Comparison of ENCODE assay signal across 11 cellular contexts in genomic region chr1:53295746-53296722, GRCh38. TPM values are rescaled to one million over a fixed set of nuclear protein-coding genes. Genes with fewer than 3 reads are reported as not detected.
DNase-seq lines count a peak whose midpoint lies in the region; ATAC-seq and TF ChIP-seq lines count a peak whose summit lies in the region.
"Had no signal": no experiment of that assay in that cellular context is flagged by ENCODE, and none has a peak within 500 bp of the region (broad histone marks: within the 10 kb centered on the region; RNA-seq: fewer than 3 reads in every experiment).

No MANE protein-coding gene starts in this region.

- peak; percentile 25 for ATAC-seq in activated B cell treated with CpG ODN at 0.5 μM for 24 hours (ENCODE audit: low read depth)
- ATAC-seq: right cardiac atrium had no signal

- CTCF ChIA-PET in activated B cell treated with CpG ODN at 0.5 μM for 24 hours (lab: Charles Lee), result interaction anchor here (2.2 kb wide), 1 partner anchor 18 kb away, joined by 7 read pairs; no protein-coding TSS in a partner anchor

- DNase-seq in GM10266 (ENCODE audit: extremely low spot score), result peak; percentile 69
- peak; percentile 74 for DNase-seq in H7
- DNase-seq in activated B cell treated with CpG ODN at 0.5 μM for 24 hours, result no peak
- no peak for DNase-seq in AG08396 (ENCODE audit: low spot score)
- DNase-seq in CD14-positive monocyte (ENCODE audit: low spot score), result no peak
- DNase-seq in DMS79 (lab: John Stamatoyannopoulos, UW), result no peak
- DNase-seq: GF-D8, right cardiac atrium had no signal

- H3K27me3 ChIP-seq in H7 (ENCODE audit: control insufficient read depth, insufficient read depth, low read length), result no peaks in the 10 kb centered on the region
- no peaks in the 10 kb centered on the region for H3K27me3 ChIP-seq in mucosa of rectum (ENCODE audit: control insufficient read depth in 2 of 2, insufficient read depth in 2 of 2, low read length in 2 of 2)

- no peak for TF ChIP-seq CTCF in GM10266 (IDR thresholded peaks at IDR 0.05; ENCODE audit: control insufficient read depth, insufficient read depth, low read depth, missing control alignments)
- TF ChIP-seq CTCF in activated B cell treated with CpG ODN at 0.5 μM for 24 hours (IDR thresholded peaks at IDR 0.05), result no peak
- TF ChIP-seq CTCF in CD14-positive monocyte (IDR thresholded peaks at IDR 0.05), result no peak

- H3K4me3 Mint-ChIP-seq in activated B cell treated with CpG ODN at 0.5 μM for 24 hours (no peak overlapping the region), CD14-positive monocyte (no peak overlapping the region)
- H3K4me3 Mint-ChIP-seq: activated naive CD8-positive, alpha-beta T cell had no signal

- POLR2A ChIA-PET in activated B cell treated with CpG ODN at 0.5 μM for 24 hours (lab: Charles Lee), result interaction anchor here (1.2 kb wide), 1 partner anchor 31 kb away, joined by 6 read pairs; no protein-coding TSS in a partner anchor

- H3K27ac Mint-ChIP-seq in activated B cell treated with CpG ODN at 0.5 μM for 24 hours (no peak overlapping the region), CD14-positive monocyte (peak overlapping the region in 2 of 7 donors; percentile 21 to 48)
- H3K27ac Mint-ChIP-seq: activated naive CD8-positive, alpha-beta T cell had no signal

- no peak overlapping the region for H3K4me3 ChIP-seq in H7 (ENCODE audit: insufficient read depth, low read depth, low read length)
- H3K4me3 ChIP-seq in mucosa of rectum (ENCODE audit: low read length in 2 of 2), result no peak overlapping the region

- no peaks in the 10 kb centered on the region for H3K9me3 ChIP-seq in mucosa of rectum (ENCODE audit: control insufficient read depth in 2 of 2, low read length in 2 of 2)

- H3K36me3 ChIP-seq in H7 (replicated peaks; ENCODE audit: control insufficient read depth, insufficient read depth, low read length) (peaks cover 6% of the 10 kb centered on the region), mucosa of rectum (ENCODE audit: control insufficient read depth in 2 of 2, insufficient read depth in 2 of 2, low read length in 2 of 2) (no peaks in the 10 kb centered on the region)

- H3K9ac ChIP-seq in mucosa of rectum (ENCODE audit: low read depth in 1 of 2, low read length in 2 of 2), result peak overlapping the region in 1 of 2 donors; percentile 12

- intact Hi-C loops in activated B cell treated with CpG ODN at 0.5 μM for 24 hours (cut with micrococcal nuclease), result no loop called here
- intact Hi-C loops in CD14-positive monocyte (cut with micrococcal nuclease), result no loop called here

- H3K27me3 Mint-ChIP-seq in activated B cell treated with CpG ODN at 0.5 μM for 24 hours (no peaks in the 10 kb centered on the region), CD14-positive monocyte (ENCODE audit: low read depth in 3 of 3) (peaks cover 0 to 2% (median 2%) of the 10 kb centered on the region in 3 donors)
- H3K27me3 Mint-ChIP-seq: activated naive CD8-positive, alpha-beta T cell had no signal

- H3K9me3 Mint-ChIP-seq in activated B cell treated with CpG ODN at 0.5 μM for 24 hours (no peaks in the 10 kb centered on the region), CD14-positive monocyte (no peaks in the 10 kb centered on the region)

- H3K36me3 Mint-ChIP-seq in activated B cell treated with CpG ODN at 0.5 μM for 24 hours (ENCODE audit: low read depth) (no peaks in the 10 kb centered on the region), CD14-positive monocyte (peaks cover 6 to 16% of the 10 kb centered on the region in 2 donors)
- H3K36me3 Mint-ChIP-seq: activated naive CD8-positive, alpha-beta T cell had no signal

- H3K27ac ChIP-seq in mucosa of rectum (ENCODE audit: low read depth in 2 of 2, low read length in 2 of 2), result peak overlapping the region; percentile 71 to 76
- H3K27ac ChIP-seq: HL-60 had no signal

- peaks cover 0 to 30% of the 10 kb centered on the region in 2 donors for H3K4me1 ChIP-seq in mucosa of rectum (ENCODE audit: control insufficient read depth in 2 of 2, insufficient read depth in 2 of 2, low read length in 2 of 2)

- peaks cover 23% of the 10 kb centered on the region for H3K4me1 Mint-ChIP-seq in activated B cell treated with CpG ODN at 0.5 μM for 24 hours
- H3K4me1 Mint-ChIP-seq in CD14-positive monocyte, result peaks cover 22% of the 10 kb centered on the region

RNA-seq across cellular contexts. Expression of gene LRP8, which starts 31.8 kb away (rescaled TPM):
- total RNA-seq in H7 (2014; rRNA removed; shearing (Covaris generic)), result 144 and 157 TPM in 2 replicates
- total RNA-seq in activated B cell treated with CpG ODN at 0.5 μM for 24 hours, result 25.1 and 40.6 TPM in 2 replicates
- under 1 TPM; 0.76 to 0.95 TPM for polyA plus RNA-seq in CD14-positive monocyte

RNA-seq across cellular contexts. Expression of gene MAGOH, which starts 57.7 kb away (rescaled TPM):
- 48.7 and 52.9 TPM in 2 replicates for total RNA-seq in H7 (2014; rRNA removed; shearing (Covaris generic))
- total RNA-seq in activated B cell treated with CpG ODN at 0.5 μM for 24 hours, result 56.6 and 65.0 TPM in 2 replicates
- polyA plus RNA-seq in CD14-positive monocyte, result 10 to 100 TPM; 69.2 to 70.8 TPM

Comparison
In these comparisons a context has a peak if more than half of its experiments do, and no peak if none do; other contexts are left out.
1. DNase-seq: peak in GM10266 (single experiment) and H7 (single experiment); none in activated B cell treated with CpG ODN at 0.5 μM for 24 hours (single experiment), AG08396 (single experiment), CD14-positive monocyte (single experiment) and DMS79 (single experiment).